1 cellular context compared by ENCODE assay signal in genomic region chr17:49496183-49496865, GRCh38.
TF ChIP-seq lines count a peak whose summit lies in the region.

No MANE protein-coding gene starts in this region.

TF ChIP-seq in HepG2, 621 proteins besides CTCF, POLR2A, EP300 and RAD21 (continued from another document and continues in another):
- TF ChIP-seq, protein P1, sequence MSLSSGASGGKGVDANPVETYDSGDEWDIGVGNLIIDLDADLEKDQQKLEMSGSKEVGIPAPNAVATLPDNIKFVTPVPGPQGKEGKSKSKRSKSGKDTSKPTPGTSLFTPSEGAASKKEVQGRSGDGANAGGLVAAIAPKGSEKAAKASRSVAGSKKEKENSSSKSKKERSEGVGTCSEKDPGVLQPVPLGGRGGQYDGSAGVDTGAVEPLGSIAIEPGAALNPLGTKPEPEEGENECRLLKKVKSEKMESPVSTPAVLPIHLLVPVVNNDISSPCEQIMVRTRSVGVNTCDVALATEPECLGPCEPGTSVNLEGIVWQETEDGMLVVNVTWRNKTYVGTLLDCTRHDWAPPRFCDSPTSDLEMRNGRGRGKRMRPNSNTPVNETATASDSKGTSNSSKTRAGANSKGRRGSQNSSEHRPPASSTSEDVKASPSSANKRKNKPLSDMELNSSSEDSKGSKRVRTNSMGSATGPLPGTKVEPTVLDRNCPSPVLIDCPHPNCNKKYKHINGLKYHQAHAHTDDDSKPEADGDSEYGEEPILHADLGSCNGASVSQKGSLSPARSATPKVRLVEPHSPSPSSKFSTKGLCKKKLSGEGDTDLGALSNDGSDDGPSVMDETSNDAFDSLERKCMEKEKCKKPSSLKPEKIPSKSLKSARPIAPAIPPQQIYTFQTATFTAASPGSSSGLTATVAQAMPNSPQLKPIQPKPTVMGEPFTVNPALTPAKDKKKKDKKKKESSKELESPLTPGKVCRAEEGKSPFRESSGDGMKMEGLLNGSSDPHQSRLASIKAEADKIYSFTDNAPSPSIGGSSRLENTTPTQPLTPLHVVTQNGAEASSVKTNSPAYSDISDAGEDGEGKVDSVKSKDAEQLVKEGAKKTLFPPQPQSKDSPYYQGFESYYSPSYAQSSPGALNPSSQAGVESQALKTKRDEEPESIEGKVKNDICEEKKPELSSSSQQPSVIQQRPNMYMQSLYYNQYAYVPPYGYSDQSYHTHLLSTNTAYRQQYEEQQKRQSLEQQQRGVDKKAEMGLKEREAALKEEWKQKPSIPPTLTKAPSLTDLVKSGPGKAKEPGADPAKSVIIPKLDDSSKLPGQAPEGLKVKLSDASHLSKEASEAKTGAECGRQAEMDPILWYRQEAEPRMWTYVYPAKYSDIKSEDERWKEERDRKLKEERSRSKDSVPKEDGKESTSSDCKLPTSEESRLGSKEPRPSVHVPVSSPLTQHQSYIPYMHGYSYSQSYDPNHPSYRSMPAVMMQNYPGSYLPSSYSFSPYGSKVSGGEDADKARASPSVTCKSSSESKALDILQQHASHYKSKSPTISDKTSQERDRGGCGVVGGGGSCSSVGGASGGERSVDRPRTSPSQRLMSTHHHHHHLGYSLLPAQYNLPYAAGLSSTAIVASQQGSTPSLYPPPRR (CRISPR knock-in tag; IDR thresholded peaks at IDR 0.05; ENCODE audit: borderline replicate concordance) = no peak
- TF ChIP-seq ZNF672 (CRISPR knock-in tag; IDR thresholded peaks at IDR 0.05) (no peak), GZF1 (CRISPR knock-in tag; IDR thresholded peaks at IDR 0.05) (no peak), MED1 (CRISPR knock-in tag; IDR thresholded peaks at IDR 0.05) (peak; percentile 29; the same call in 1 of the 2 replicates), HNRNPK (IDR thresholded peaks at IDR 0.05; ENCODE audit: low read depth, low read length, poor library complexity, severe bottlenecking) (peak; percentile 35), GATA4 (IDR thresholded peaks at IDR 0.05; ENCODE audit: borderline replicate concordance, low read depth) (no peak), ZNF572 (CRISPR knock-in tag; IDR thresholded peaks at IDR 0.05) (no peak), SMYD3 (CRISPR knock-in tag; IDR thresholded peaks at IDR 0.05) (no peak), MTA1 (CRISPR knock-in tag; IDR thresholded peaks at IDR 0.05; ENCODE audit: borderline replicate concordance) (peak; percentile 43; the same call in 1 of the 2 replicates), MZF1 (CRISPR knock-in tag; IDR thresholded peaks at IDR 0.05; ENCODE audit: borderline replicate concordance) (no peak), ZNF160 (CRISPR knock-in tag; IDR thresholded peaks at IDR 0.05) (no peak), TCF7L2 (IDR thresholded peaks at IDR 0.05; ENCODE audit: low read depth, low read length) (no peak), CCDC6 (CRISPR knock-in tag; IDR thresholded peaks at IDR 0.05) (no peak), ZNF510 (CRISPR knock-in tag; IDR thresholded peaks at IDR 0.05; ENCODE audit: low read depth) (no peak), ZFP62 (CRISPR knock-in tag; IDR thresholded peaks at IDR 0.05) (no peak), ZNF556 (CRISPR knock-in tag; IDR thresholded peaks at IDR 0.05; ENCODE audit: borderline replicate concordance) (no peak; the same call in 1 of the 2 replicates), MNT (IDR thresholded peaks at IDR 0.05) (no peak), ZNF180 (CRISPR knock-in tag; IDR thresholded peaks at IDR 0.05; ENCODE audit: borderline replicate concordance, low read depth) (no peak), KLF11 (CRISPR knock-in tag; IDR thresholded peaks at IDR 0.05) (no peak), RELA (CRISPR knock-in tag; IDR thresholded peaks at IDR 0.05) (peak; percentile 41; the same call in 1 of the 2 replicates), NKX3-1 (CRISPR knock-in tag; IDR thresholded peaks at IDR 0.05) (no peak), ZSCAN20 (CRISPR knock-in tag; IDR thresholded peaks at IDR 0.05; ENCODE audit: borderline replicate concordance) (0 out of 2 replicates have a peak, but pooled peaks have one; percentile 42), ZNF543 (CRISPR knock-in tag; IDR thresholded peaks at IDR 0.05) (no peak), RBAK (CRISPR knock-in tag; IDR thresholded peaks at IDR 0.05) (no peak), ZNF33A (CRISPR knock-in tag; IDR thresholded peaks at IDR 0.05; ENCODE audit: borderline replicate concordance) (no peak), MEF2D (CRISPR knock-in tag; IDR thresholded peaks at IDR 0.05) (no peak), IKZF4 (CRISPR knock-in tag; IDR thresholded peaks at IDR 0.05; ENCODE audit: borderline replicate concordance, low read depth, not compliant biosample characterization) (peak; percentile 46), SRSF9 (IDR thresholded peaks at IDR 0.05; ENCODE audit: borderline replicate concordance, insufficient read depth, low read depth, low read length, poor library complexity, severe bottlenecking) (no peak), ZNF317 (CRISPR knock-in tag; IDR thresholded peaks at IDR 0.05) (no peak), GLI4 (CRISPR knock-in tag; IDR thresholded peaks at IDR 0.05; ENCODE audit: borderline replicate concordance) (no peak), IRX3 (CRISPR knock-in tag; IDR thresholded peaks at IDR 0.05; ENCODE audit: borderline replicate concordance, low read depth) (no peak), ZNF644 (CRISPR knock-in tag; IDR thresholded peaks at IDR 0.05; ENCODE audit: low read depth) (no peak), ZBTB26 (CRISPR knock-in tag; IDR thresholded peaks at IDR 0.05; ENCODE audit: borderline replicate concordance) (no peak)
- TF ChIP-seq, protein P2, sequence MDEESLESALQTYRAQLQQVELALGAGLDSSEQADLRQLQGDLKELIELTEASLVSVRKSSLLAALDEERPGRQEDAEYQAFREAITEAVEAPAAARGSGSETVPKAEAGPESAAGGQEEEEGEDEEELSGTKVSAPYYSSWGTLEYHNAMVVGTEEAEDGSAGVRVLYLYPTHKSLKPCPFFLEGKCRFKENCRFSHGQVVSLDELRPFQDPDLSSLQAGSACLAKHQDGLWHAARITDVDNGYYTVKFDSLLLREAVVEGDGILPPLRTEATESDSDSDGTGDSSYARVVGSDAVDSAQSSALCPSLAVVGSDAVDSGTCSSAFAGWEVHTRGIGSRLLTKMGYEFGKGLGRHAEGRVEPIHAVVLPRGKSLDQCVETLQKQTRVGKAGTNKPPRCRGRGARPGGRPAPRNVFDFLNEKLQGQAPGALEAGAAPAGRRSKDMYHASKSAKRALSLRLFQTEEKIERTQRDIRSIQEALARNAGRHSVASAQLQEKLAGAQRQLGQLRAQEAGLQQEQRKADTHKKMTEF (CRISPR knock-in tag; IDR thresholded peaks at IDR 0.05) = no peak
- TF ChIP-seq, protein P3, sequence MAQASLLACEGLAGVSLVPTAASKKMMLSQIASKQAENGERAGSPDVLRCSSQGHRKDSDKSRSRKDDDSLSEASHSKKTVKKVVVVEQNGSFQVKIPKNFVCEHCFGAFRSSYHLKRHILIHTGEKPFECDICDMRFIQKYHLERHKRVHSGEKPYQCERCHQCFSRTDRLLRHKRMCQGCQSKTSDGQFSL (CRISPR knock-in tag; IDR thresholded peaks at IDR 0.05) = no peak; the same call in 1 of the 2 replicates
- TF ChIP-seq, protein P4, sequence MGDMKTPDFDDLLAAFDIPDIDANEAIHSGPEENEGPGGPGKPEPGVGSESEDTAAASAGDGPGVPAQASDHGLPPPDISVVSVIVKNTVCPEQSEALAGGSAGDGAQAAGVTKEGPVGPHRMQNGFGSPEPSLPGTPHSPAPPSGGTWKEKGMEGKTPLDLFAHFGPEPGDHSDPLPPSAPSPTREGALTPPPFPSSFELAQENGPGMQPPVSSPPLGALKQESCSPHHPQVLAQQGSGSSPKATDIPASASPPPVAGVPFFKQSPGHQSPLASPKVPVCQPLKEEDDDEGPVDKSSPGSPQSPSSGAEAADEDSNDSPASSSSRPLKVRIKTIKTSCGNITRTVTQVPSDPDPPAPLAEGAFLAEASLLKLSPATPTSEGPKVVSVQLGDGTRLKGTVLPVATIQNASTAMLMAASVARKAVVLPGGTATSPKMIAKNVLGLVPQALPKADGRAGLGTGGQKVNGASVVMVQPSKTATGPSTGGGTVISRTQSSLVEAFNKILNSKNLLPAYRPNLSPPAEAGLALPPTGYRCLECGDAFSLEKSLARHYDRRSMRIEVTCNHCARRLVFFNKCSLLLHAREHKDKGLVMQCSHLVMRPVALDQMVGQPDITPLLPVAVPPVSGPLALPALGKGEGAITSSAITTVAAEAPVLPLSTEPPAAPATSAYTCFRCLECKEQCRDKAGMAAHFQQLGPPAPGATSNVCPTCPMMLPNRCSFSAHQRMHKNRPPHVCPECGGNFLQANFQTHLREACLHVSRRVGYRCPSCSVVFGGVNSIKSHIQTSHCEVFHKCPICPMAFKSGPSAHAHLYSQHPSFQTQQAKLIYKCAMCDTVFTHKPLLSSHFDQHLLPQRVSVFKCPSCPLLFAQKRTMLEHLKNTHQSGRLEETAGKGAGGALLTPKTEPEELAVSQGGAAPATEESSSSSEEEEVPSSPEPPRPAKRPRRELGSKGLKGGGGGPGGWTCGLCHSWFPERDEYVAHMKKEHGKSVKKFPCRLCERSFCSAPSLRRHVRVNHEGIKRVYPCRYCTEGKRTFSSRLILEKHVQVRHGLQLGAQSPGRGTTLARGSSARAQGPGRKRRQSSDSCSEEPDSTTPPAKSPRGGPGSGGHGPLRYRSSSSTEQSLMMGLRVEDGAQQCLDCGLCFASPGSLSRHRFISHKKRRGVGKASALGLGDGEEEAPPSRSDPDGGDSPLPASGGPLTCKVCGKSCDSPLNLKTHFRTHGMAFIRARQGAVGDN (CRISPR knock-in tag; IDR thresholded peaks at IDR 0.05) = peak; percentile 62
- TF ChIP-seq, protein P5, sequence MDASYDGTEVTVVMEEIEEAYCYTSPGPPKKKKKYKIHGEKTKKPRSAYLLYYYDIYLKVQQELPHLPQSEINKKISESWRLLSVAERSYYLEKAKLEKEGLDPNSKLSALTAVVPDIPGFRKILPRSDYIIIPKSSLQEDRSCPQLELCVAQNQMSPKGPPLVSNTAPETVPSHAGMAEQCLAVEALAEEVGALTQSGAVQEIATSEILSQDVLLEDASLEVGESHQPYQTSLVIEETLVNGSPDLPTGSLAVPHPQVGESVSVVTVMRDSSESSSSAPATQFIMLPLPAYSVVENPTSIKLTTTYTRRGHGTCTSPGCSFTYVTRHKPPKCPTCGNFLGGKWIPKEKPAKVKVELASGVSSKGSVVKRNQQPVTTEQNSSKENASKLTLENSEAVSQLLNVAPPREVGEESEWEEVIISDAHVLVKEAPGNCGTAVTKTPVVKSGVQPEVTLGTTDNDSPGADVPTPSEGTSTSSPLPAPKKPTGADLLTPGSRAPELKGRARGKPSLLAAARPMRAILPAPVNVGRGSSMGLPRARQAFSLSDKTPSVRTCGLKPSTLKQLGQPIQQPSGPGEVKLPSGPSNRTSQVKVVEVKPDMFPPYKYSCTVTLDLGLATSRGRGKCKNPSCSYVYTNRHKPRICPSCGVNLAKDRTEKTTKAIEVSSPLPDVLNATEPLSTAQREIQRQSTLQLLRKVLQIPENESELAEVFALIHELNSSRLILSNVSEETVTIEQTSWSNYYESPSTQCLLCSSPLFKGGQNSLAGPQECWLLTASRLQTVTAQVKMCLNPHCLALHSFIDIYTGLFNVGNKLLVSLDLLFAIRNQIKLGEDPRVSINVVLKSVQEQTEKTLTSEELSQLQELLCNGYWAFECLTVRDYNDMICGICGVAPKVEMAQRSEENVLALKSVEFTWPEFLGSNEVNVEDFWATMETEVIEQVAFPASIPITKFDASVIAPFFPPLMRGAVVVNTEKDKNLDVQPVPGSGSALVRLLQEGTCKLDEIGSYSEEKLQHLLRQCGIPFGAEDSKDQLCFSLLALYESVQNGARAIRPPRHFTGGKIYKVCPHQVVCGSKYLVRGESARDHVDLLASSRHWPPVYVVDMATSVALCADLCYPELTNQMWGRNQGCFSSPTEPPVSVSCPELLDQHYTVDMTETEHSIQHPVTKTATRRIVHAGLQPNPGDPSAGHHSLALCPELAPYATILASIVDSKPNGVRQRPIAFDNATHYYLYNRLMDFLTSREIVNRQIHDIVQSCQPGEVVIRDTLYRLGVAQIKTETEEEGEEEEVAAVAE (CRISPR knock-in tag; IDR thresholded peaks at IDR 0.05; ENCODE audit: borderline replicate concordance) = no peak
- TF ChIP-seq, protein P6, sequence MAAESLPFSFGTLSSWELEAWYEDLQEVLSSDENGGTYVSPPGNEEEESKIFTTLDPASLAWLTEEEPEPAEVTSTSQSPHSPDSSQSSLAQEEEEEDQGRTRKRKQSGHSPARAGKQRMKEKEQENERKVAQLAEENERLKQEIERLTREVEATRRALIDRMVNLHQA (CRISPR knock-in tag; IDR thresholded peaks at IDR 0.05) = no peak
- TF ChIP-seq, protein P7, sequence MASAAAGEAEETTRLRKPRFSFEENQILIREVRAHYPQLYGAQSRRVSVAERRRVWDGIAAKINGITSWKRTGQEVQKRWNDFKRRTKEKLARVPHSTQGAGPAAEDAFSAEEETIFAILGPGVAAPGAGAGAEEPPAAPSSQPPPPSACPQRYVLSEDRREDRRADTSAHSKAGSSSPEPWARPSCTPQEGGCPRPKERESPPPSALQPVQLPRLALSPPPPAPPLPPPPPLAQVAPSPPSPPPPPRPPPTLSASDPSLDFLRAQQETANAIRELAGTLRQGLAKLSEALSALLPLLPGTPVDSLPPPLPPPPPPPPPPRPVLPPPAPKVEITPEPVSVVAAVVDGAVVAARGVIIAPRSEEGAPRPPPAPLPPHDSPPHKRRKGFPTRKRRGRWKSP (CRISPR knock-in tag; IDR thresholded peaks at IDR 0.05) = peak; percentile 87; the same call in 1 of the 2 replicates
